ENCODE assay signal across 8 cellular contexts in genomic region chr17:61789872-61790271, GRCh38.
"Had no signal": no experiment of that assay in that cellular context is flagged by ENCODE, and none has a peak within 500 bp of the region (broad histone marks: within the 10 kb centered on the region; RNA-seq: fewer than 3 reads in every experiment).

No MANE protein-coding gene starts in this region.

- FAIRE-seq: H1, H54, HepG2, K562 had no signal

- DNase-seq: H9, HCEC 1CT had no signal

- H3K27ac ChIP-seq: HL-60 had no signal

- H3K4me3 ChIP-seq: GM23338, K562 had no signal

- H3K4me3 Mint-ChIP-seq: GM23338, H9 had no signal

- H3K4me1 Mint-ChIP-seq: GM23338, H9 had no signal

- H3K27ac Mint-ChIP-seq: GM23338, H9 had no signal

- H3K4me2 ChIP-seq: GM23338 had no signal

- H3K9me3 Mint-ChIP-seq: GM23338, H9 had no signal

- H2AFZ ChIP-seq: GM23338 had no signal

- ATAC-seq: GM23338, HepG2, K562 had no signal
